ENCODE assay signal across 8 cellular contexts in genomic region chr3:126253072-126253471, GRCh38.
"Had no signal": no experiment of that assay in that cellular context is flagged by ENCODE, and none has a peak within 500 bp of the region (broad histone marks: within the 10 kb centered on the region; RNA-seq: fewer than 3 reads in every experiment).

No MANE protein-coding gene starts in this region.

- ATAC-seq: HCT116 had no signal

- H3K9ac ChIP-seq: GM23248 had no signal

- DNase-seq: GM23248, GOT3, H7, HFFc6, KG1 had no signal

- H3K9me3 ChIP-seq: HAP-1 had no signal

- H3K27ac ChIP-seq: GM23248, HL-60 had no signal

- H2AFZ ChIP-seq: GM23248 had no signal

- H3K4me3 ChIP-seq: GM23248, HAP-1 had no signal

- H3K36me3 ChIP-seq: HAP-1 had no signal
